Comparison of ENCODE assay signal across 17 cellular contexts in genomic region chr19:54373781-54374266, GRCh38. TPM values are rescaled to one million over a fixed set of nuclear protein-coding genes. Genes with fewer than 3 reads are reported as not detected.
DNase-seq lines count a peak whose midpoint lies in the region; ATAC-seq, FAIRE-seq and TF ChIP-seq lines count a peak whose summit lies in the region.
"Had no signal": no experiment of that assay in that cellular context is flagged by ENCODE, and none has a peak within 500 bp of the region (broad histone marks: within the 10 kb centered on the region; RNA-seq: fewer than 3 reads in every experiment).

No MANE protein-coding gene starts in this region.

- no peaks in the 10 kb centered on the region for H3K9me3 ChIP-seq in HepG2 (ENCODE audit: low read length)
- H3K9me3 ChIP-seq in upper lobe of right lung: no peaks in the 10 kb centered on the region
- H3K9me3 ChIP-seq: MG63 had no signal

- no peak overlapping the region for H3K4me3 ChIP-seq in HepG2 (replicated peaks in 1 of 3; ENCODE audit: insufficient read depth in 1 of 3, low read depth in 2 of 3, low read length in 3 of 3)
- H3K4me3 ChIP-seq in upper lobe of right lung: no peak overlapping the region
- H3K4me3 ChIP-seq: MG63 had no signal

- H2AFZ ChIP-seq in HepG2 (ENCODE audit: low read length): no peak overlapping the region

- H3K27me3 Mint-ChIP-seq in activated naive CD4-positive, alpha-beta T cell treated with anti-CD3 and anti-CD28 coated beads, Interleukin-2, amount 50 U/mL, for 24 hours: no peaks in the 10 kb centered on the region
- peaks cover 35% of the 10 kb centered on the region for H3K27me3 Mint-ChIP-seq in activated naive CD4-positive, alpha-beta T cell treated with anti-CD3 and anti-CD28 coated beads for 36 hours (ENCODE audit: low read depth)
- no peaks in the 10 kb centered on the region for H3K27me3 Mint-ChIP-seq in T-cell

- no peaks in the 10 kb centered on the region for H3K36me3 ChIP-seq in HepG2 (replicated peaks in 1 of 2; ENCODE audit: control insufficient read depth in 1 of 2, insufficient read depth in 2 of 2, low read length in 2 of 2)
- H3K36me3 ChIP-seq in upper lobe of right lung: no peaks in the 10 kb centered on the region
- H3K36me3 ChIP-seq: MG63 had no signal

- no peak for TF ChIP-seq EP300 in HepG2 (IDR thresholded peaks at IDR 0.05; ENCODE audit: low read depth in 2 of 2, low read length in 2 of 2)
- TF ChIP-seq EP300 in HepG2 (CRISPR knock-in tag; IDR thresholded peaks at IDR 0.05; ENCODE audit: borderline replicate concordance): no peak

- WGBS in HepG2 (ENCODE audit: low lambda C conversion rate): 61% methylated on average over 4 of the region's 4 CpGs

- FAIRE-seq in HepG2 (lab: Jason Lieb, UNC): no peak
- FAIRE-seq: endometrium had no signal

- no peaks in the 10 kb centered on the region for H3K27me3 ChIP-seq in HepG2 (ENCODE audit: control insufficient read depth in 1 of 2, insufficient read depth in 2 of 2, low read length in 2 of 2)
- no peaks in the 10 kb centered on the region for H3K27me3 ChIP-seq in upper lobe of right lung

- peaks cover 1% of the 10 kb centered on the region for H3K36me3 Mint-ChIP-seq in activated naive CD4-positive, alpha-beta T cell treated with anti-CD3 and anti-CD28 coated beads, Interleukin-2, amount 50 U/mL, for 24 hours
- no peaks in the 10 kb centered on the region for H3K36me3 Mint-ChIP-seq in activated naive CD4-positive, alpha-beta T cell treated with anti-CD3 and anti-CD28 coated beads for 36 hours (ENCODE audit: low read depth)
- no peaks in the 10 kb centered on the region for H3K36me3 Mint-ChIP-seq in T-cell
- H3K36me3 Mint-ChIP-seq: brain had no signal

- no TSS peak for BruUV-seq in HepG2 (replicated peaks; lab: Mats Ljungman, UMichigan)

- no peak for TF ChIP-seq POLR2A in HepG2 (IDR thresholded peaks at IDR 0.05; ENCODE audit: insufficient read depth in 1 of 2, low read depth in 2 of 2, low read length in 2 of 2)

- DNase-seq in activated naive CD4-positive, alpha-beta T cell treated with anti-CD3 and anti-CD28 coated beads for 36 hours: no peak
- DNase-seq in T-cell (no peak), HepG2 (ENCODE audit: low spot score) (no peak), upper lobe of right lung (no peak), HuH-7 (ENCODE audit: low spot score) (no peak), DMS79 treated with DMSO at 0.1 percent for 48 hours (lab: John Stamatoyannopoulos, UW) (no peak)
- DNase-seq: activated T-cell treated with anti-CD3 and anti-CD28 coated beads for 4 hours, HCEC 1CT, hippocampal formation, MG63, NCI-H526 had no signal

- intact Hi-C loops in activated naive CD4-positive, alpha-beta T cell treated with anti-CD3 and anti-CD28 coated beads for 36 hours (cut with micrococcal nuclease): no loop called here
- intact Hi-C loops in HepG2 (cut with micrococcal nuclease; ENCODE audit: unreplicated experiment) (no loop called here), upper lobe of right lung (cut with DNase I) (no loop called here)

- ATAC-seq in T-cell (replicated peaks in 1 of 4) (no peak), HepG2 (no peak), upper lobe of right lung (peak; percentile 71), GM21723 (IDR thresholded peaks at IDR 0.05; ENCODE audit: unreplicated experiment) (no peak)

- in situ Hi-C loops in HepG2 (cut with HindIII; ENCODE audit: extremely low pct_ligation_motif_present, low pct_unique_long_range_greater_than_20kb): no loop called here

- peak overlapping the region; percentile 70 for H3K27ac Mint-ChIP-seq in activated naive CD4-positive, alpha-beta T cell treated with anti-CD3 and anti-CD28 coated beads, Interleukin-2, amount 50 U/mL, for 24 hours
- H3K27ac Mint-ChIP-seq in activated naive CD4-positive, alpha-beta T cell treated with anti-CD3 and anti-CD28 coated beads for 36 hours: no peak overlapping the region
- peak overlapping the region; percentile 6 to 11 for H3K27ac Mint-ChIP-seq in T-cell
- H3K27ac Mint-ChIP-seq: brain had no signal

- TF ChIP-seq CTCF in HepG2 (CRISPR knock-in tag; IDR thresholded peaks at IDR 0.05): no peak
- TF ChIP-seq CTCF in upper lobe of right lung (IDR thresholded peaks at IDR 0.05): no peak

- H3K4me1 Mint-ChIP-seq in activated naive CD4-positive, alpha-beta T cell treated with anti-CD3 and anti-CD28 coated beads, Interleukin-2, amount 50 U/mL, for 24 hours: peaks cover 81% of the 10 kb centered on the region
- H3K4me1 Mint-ChIP-seq in activated naive CD4-positive, alpha-beta T cell treated with anti-CD3 and anti-CD28 coated beads for 36 hours (ENCODE audit: low read depth): peaks cover 75% of the 10 kb centered on the region
- peaks cover 81 to 82% (median 82%) of the 10 kb centered on the region in 3 donors for H3K4me1 Mint-ChIP-seq in T-cell

- no peak for TF ChIP-seq RAD21 in HepG2 (CRISPR knock-in tag; IDR thresholded peaks at IDR 0.05)

- no peaks in the 10 kb centered on the region for H3K79me2 ChIP-seq in HepG2 (ENCODE audit: insufficient read depth, low read length)

- no peaks in the 10 kb centered on the region for H4K20me1 ChIP-seq in HepG2 (ENCODE audit: insufficient read depth, low read length)

- H3K9ac ChIP-seq in HepG2 (ENCODE audit: insufficient read depth, low read depth, low read length): no peak overlapping the region

- CTCF ChIA-PET in activated naive CD4-positive, alpha-beta T cell treated with anti-CD3 and anti-CD28 coated beads for 36 hours (lab: Charles Lee): interaction anchor here (0.8 to 2.4 kb wide), 2 partner anchors 17 to 18 kb away, joined by 3 to 10 read pairs; no protein-coding TSS in a partner anchor
- CTCF ChIA-PET in T-cell (lab: Charles Lee) (no interaction called here), HepG2 (lab: Yijun Ruan, JAX; ENCODE audit: low intra/inter-chr PET ratio, low total read pairs) (no interaction called here)

- H3K9me3 Mint-ChIP-seq in activated naive CD4-positive, alpha-beta T cell treated with anti-CD3 and anti-CD28 coated beads, Interleukin-2, amount 50 U/mL, for 24 hours: no peaks in the 10 kb centered on the region
- H3K9me3 Mint-ChIP-seq in activated naive CD4-positive, alpha-beta T cell treated with anti-CD3 and anti-CD28 coated beads for 36 hours: no peaks in the 10 kb centered on the region
- no peaks in the 10 kb centered on the region for H3K9me3 Mint-ChIP-seq in T-cell
- H3K9me3 Mint-ChIP-seq: brain had no signal

- H3K4me2 ChIP-seq in HepG2 (ENCODE audit: low read depth, low read length): no peak overlapping the region

- H3K4me1 ChIP-seq in HepG2 (ENCODE audit: insufficient read depth, low read length) (peaks cover 7% of the 10 kb centered on the region), upper lobe of right lung (peaks cover 3% of the 10 kb centered on the region)

- POLR2A ChIA-PET in T-cell (lab: Charles Lee) (interaction anchor here in 1 of 2 donors (1.0 kb wide), 1 partner anchor 15 kb away, joined by 4 read pairs; no protein-coding TSS in a partner anchor), HepG2 (lab: Yijun Ruan, JAX) (no interaction called here)

- H3K4me3 Mint-ChIP-seq in activated naive CD4-positive, alpha-beta T cell treated with anti-CD3 and anti-CD28 coated beads, Interleukin-2, amount 50 U/mL, for 24 hours: peak overlapping the region; percentile 26
- no peak overlapping the region for H3K4me3 Mint-ChIP-seq in activated naive CD4-positive, alpha-beta T cell treated with anti-CD3 and anti-CD28 coated beads for 36 hours
- peak overlapping the region in 1 of 3 donors; percentile 85 for H3K4me3 Mint-ChIP-seq in T-cell
- H3K4me3 Mint-ChIP-seq: brain had no signal

- H3K27ac ChIP-seq in HepG2 (ENCODE audit: extremely low read length, insufficient read depth, low read length) (no peak overlapping the region), upper lobe of right lung (peak overlapping the region; percentile 13)

RNA-seq across cellular contexts. Expression of gene LAIR1, which starts 9.1 kb away (rescaled TPM):
- 1 to 10 TPM; 5.2 to 5.7 TPM for total RNA-seq in activated naive CD4-positive, alpha-beta T cell treated with anti-CD3 and anti-CD28 coated beads for 36 hours
- 10 to 100 TPM; 40.2 to 66.0 (median 59.7) TPM for total RNA-seq in T-cell
- total RNA-seq in HepG2 (2016; rRNA removed; fragmentation: Illumina TruSeq; extraction: Trizol): 0.70 and 1.2 TPM in 2 replicates
- total RNA-seq in HepG2 (2016; cell fraction: cytosol; rRNA removed; fragmentation: Illumina TruSeq; extraction: Trizol; ENCODE audit: low read depth): 0.26 and 0.51 TPM in 2 replicates
- total RNA-seq in HepG2 (2016; cell fraction: insoluble cytoplasmic fraction; rRNA removed; fragmentation: Illumina TruSeq; extraction: Trizol): 0.95 and 1.0 TPM in 2 replicates
- total RNA-seq in HepG2 (2016; cell fraction: membrane; rRNA removed; fragmentation: Illumina TruSeq; extraction: Trizol): 0.79 and 1.1 TPM in 2 replicates
- total RNA-seq in HepG2 (2016; cell fraction: nucleus; rRNA removed; fragmentation: Illumina TruSeq; extraction: Trizol): 1.8 and 3.2 TPM in 2 replicates
- 0.75 and 1.1 TPM in 2 replicates for polyA plus RNA-seq in HepG2 (2011; rRNA removed)
- 0.64 and 0.74 TPM in 2 replicates for polyA plus RNA-seq in HepG2 (2011; cell fraction: cytosol; rRNA removed)
- 1.1 and 1.5 TPM in 2 replicates for polyA plus RNA-seq in HepG2 (2011; cell fraction: nucleus; rRNA removed)
- 0.17 TPM in 1 of 2 replicates, not detected in the other for polyA plus RNA-seq in HepG2 (2012)
- polyA plus RNA-seq in HepG2 (2016; cell fraction: cytosol; fragmentation: Illumina TruSeq; extraction: Trizol; ENCODE audit: low read depth): 0.64 and 0.71 TPM in 2 replicates
- 1.0 and 1.2 TPM in 2 replicates for polyA plus RNA-seq in HepG2 (2016; cell fraction: insoluble cytoplasmic fraction; fragmentation: Illumina TruSeq; extraction: Trizol; ENCODE audit: low read depth)
- polyA plus RNA-seq in HepG2 (2016; cell fraction: membrane; fragmentation: Illumina TruSeq; extraction: Trizol; ENCODE audit: low read depth): 1.2 and 1.6 TPM in 2 replicates
- polyA plus RNA-seq in HepG2 (2016; cell fraction: nucleus; fragmentation: Illumina TruSeq; extraction: Trizol; ENCODE audit: insufficient read depth, low read depth): 2.8 and 3.2 TPM in 2 replicates
- polyA minus RNA-seq in HepG2 (2011; rRNA and poly(A)+ RNA removed; ENCODE audit: low replicate concordance): 0.66 TPM in 1 of 2 replicates, not detected in the other
- polyA minus RNA-seq in HepG2 (2011; cell fraction: cytosol; rRNA and poly(A)+ RNA removed): 0.79 TPM in 1 of 2 replicates, not detected in the other
- 0.90 and 2.0 TPM in 2 replicates for polyA minus RNA-seq in HepG2 (2011; cell fraction: nucleus; rRNA and poly(A)+ RNA removed)
- 87.8 TPM for total RNA-seq in upper lobe of right lung
- polyA plus RNA-seq: AG04450 had no signal

RNA-seq across cellular contexts. Expression of gene LILRA4, which starts 34.9 kb away (rescaled TPM):
- total RNA-seq in activated naive CD4-positive, alpha-beta T cell treated with anti-CD3 and anti-CD28 coated beads for 36 hours: not detected
- total RNA-seq in T-cell (under 1 TPM in 1 of 5 donors, not detected in 4; 0.58 TPM), HepG2 (2016; rRNA removed; fragmentation: Illumina TruSeq; extraction: Trizol) (not detected in 2 replicates), upper lobe of right lung (4.8 TPM)
- total RNA-seq in HepG2 (2016; cell fraction: cytosol; rRNA removed; fragmentation: Illumina TruSeq; extraction: Trizol; ENCODE audit: low read depth): not detected in 2 replicates
- total RNA-seq in HepG2 (2016; cell fraction: insoluble cytoplasmic fraction; rRNA removed; fragmentation: Illumina TruSeq; extraction: Trizol): not detected in 2 replicates
- not detected in 2 replicates for total RNA-seq in HepG2 (2016; cell fraction: membrane; rRNA removed; fragmentation: Illumina TruSeq; extraction: Trizol)
- total RNA-seq in HepG2 (2016; cell fraction: nucleus; rRNA removed; fragmentation: Illumina TruSeq; extraction: Trizol): not detected in 2 replicates
- 0.07 and 0.72 TPM in 2 replicates for polyA plus RNA-seq in HepG2 (2011; rRNA removed)
- 0.48 TPM in 1 of 2 replicates, not detected in the other for polyA plus RNA-seq in HepG2 (2011; cell fraction: cytosol; rRNA removed)
- polyA plus RNA-seq in HepG2 (2011; cell fraction: nucleus; rRNA removed): 0.09 and 0.10 TPM in 2 replicates
- polyA plus RNA-seq in HepG2 (2012): not detected in 2 replicates
- not detected in 2 replicates for polyA plus RNA-seq in HepG2 (2016; cell fraction: cytosol; fragmentation: Illumina TruSeq; extraction: Trizol; ENCODE audit: low read depth)
- polyA plus RNA-seq in HepG2 (2016; cell fraction: insoluble cytoplasmic fraction; fragmentation: Illumina TruSeq; extraction: Trizol; ENCODE audit: low read depth): not detected in 2 replicates
- polyA plus RNA-seq in HepG2 (2016; cell fraction: membrane; fragmentation: Illumina TruSeq; extraction: Trizol; ENCODE audit: low read depth): not detected in 2 replicates
- polyA plus RNA-seq in HepG2 (2016; cell fraction: nucleus; fragmentation: Illumina TruSeq; extraction: Trizol; ENCODE audit: insufficient read depth, low read depth): not detected in 2 replicates
- 2.2 TPM in 1 of 2 replicates, not detected in the other for polyA minus RNA-seq in HepG2 (2011; rRNA and poly(A)+ RNA removed; ENCODE audit: low replicate concordance)
- polyA minus RNA-seq in HepG2 (2011; cell fraction: cytosol; rRNA and poly(A)+ RNA removed): not detected in 2 replicates
- polyA minus RNA-seq in HepG2 (2011; cell fraction: nucleus; rRNA and poly(A)+ RNA removed): not detected in 2 replicates
- total RNA-seq: T-helper 2 cell treated with Interferon-gamma antibody and Interleukin-4, amounts not matched to agents 100 ng/mL and 5 ng/mL, for 36 hours had no signal
- polyA plus RNA-seq: AG04450 had no signal

RNA-seq across cellular contexts. Expression of gene TTYH1, which starts 41.4 kb away (rescaled TPM):
- total RNA-seq in activated naive CD4-positive, alpha-beta T cell treated with anti-CD3 and anti-CD28 coated beads for 36 hours: not detected
- total RNA-seq in T-cell (under 1 TPM in 2 of 5 donors, not detected in 3; 0.26 to 0.41 TPM), HepG2 (2016; rRNA removed; fragmentation: Illumina TruSeq; extraction: Trizol) (10.6 and 19.9 TPM in 2 replicates), upper lobe of right lung (not detected)
- 24.8 and 26.4 TPM in 2 replicates for total RNA-seq in HepG2 (2016; cell fraction: cytosol; rRNA removed; fragmentation: Illumina TruSeq; extraction: Trizol; ENCODE audit: low read depth)
- total RNA-seq in HepG2 (2016; cell fraction: insoluble cytoplasmic fraction; rRNA removed; fragmentation: Illumina TruSeq; extraction: Trizol): 9.4 and 21.3 TPM in 2 replicates
- total RNA-seq in HepG2 (2016; cell fraction: membrane; rRNA removed; fragmentation: Illumina TruSeq; extraction: Trizol): 27.7 and 30.4 TPM in 2 replicates
- 16.5 and 20.3 TPM in 2 replicates for total RNA-seq in HepG2 (2016; cell fraction: nucleus; rRNA removed; fragmentation: Illumina TruSeq; extraction: Trizol)
- polyA plus RNA-seq in HepG2 (2011; rRNA removed): 6.9 and 8.9 TPM in 2 replicates
- 7.0 and 10.7 TPM in 2 replicates for polyA plus RNA-seq in HepG2 (2011; cell fraction: cytosol; rRNA removed)
- polyA plus RNA-seq in HepG2 (2011; cell fraction: nucleus; rRNA removed): 13.2 and 17.7 TPM in 2 replicates
- polyA plus RNA-seq in HepG2 (2012): 4.1 and 6.2 TPM in 2 replicates
- polyA plus RNA-seq in HepG2 (2016; cell fraction: cytosol; fragmentation: Illumina TruSeq; extraction: Trizol; ENCODE audit: low read depth): 27.2 and 29.7 TPM in 2 replicates
- polyA plus RNA-seq in HepG2 (2016; cell fraction: insoluble cytoplasmic fraction; fragmentation: Illumina TruSeq; extraction: Trizol; ENCODE audit: low read depth): 11.5 and 12.2 TPM in 2 replicates
- polyA plus RNA-seq in HepG2 (2016; cell fraction: membrane; fragmentation: Illumina TruSeq; extraction: Trizol; ENCODE audit: low read depth): 29.0 and 29.3 TPM in 2 replicates
- polyA plus RNA-seq in HepG2 (2016; cell fraction: nucleus; fragmentation: Illumina TruSeq; extraction: Trizol; ENCODE audit: insufficient read depth, low read depth): 34.6 and 38.5 TPM in 2 replicates
- polyA minus RNA-seq in HepG2 (2011; rRNA and poly(A)+ RNA removed; ENCODE audit: low replicate concordance): 15.4 TPM in 1 of 2 replicates, not detected in the other
- polyA minus RNA-seq in HepG2 (2011; cell fraction: cytosol; rRNA and poly(A)+ RNA removed): 6.2 and 9.2 TPM in 2 replicates
- 2.6 and 3.9 TPM in 2 replicates for polyA minus RNA-seq in HepG2 (2011; cell fraction: nucleus; rRNA and poly(A)+ RNA removed)
- polyA plus RNA-seq: AG04450 had no signal

Comparison
In these comparisons a context has a peak if more than half of its experiments do, and no peak if none do; other contexts are left out.
1. RNA of gene LAIR1, which starts 9.1 kb away (total RNA-seq): 87.8 TPM in upper lobe of right lung (single experiment) and 40.2 to 66.0 TPM in T-cell; 5.2 to 5.7 TPM in activated naive CD4-positive, alpha-beta T cell treated with anti-CD3 and anti-CD28 coated beads for 36 hours and 0.26 to 3.2 TPM in HepG2; every median in the first group is over 4 times any median in the second.